ENCODE assay signal across 8 cellular contexts in genomic region chr15:41772720-41773331, GRCh38. TPM values are rescaled to one million over a fixed set of nuclear protein-coding genes. Genes with fewer than 3 reads are reported as not detected.
A peak's percentile ranks its signal among the peaks of the same experiment; 100 is the strongest.
DNase-seq lines count a peak whose midpoint lies in the region; ATAC-seq, FAIRE-seq and TF ChIP-seq lines count a peak whose summit lies in the region.

No MANE protein-coding gene starts in this region.

- peak; percentile 75 for FAIRE-seq in GM12891 (lab: Jason Lieb, UNC)

- no peak for TF ChIP-seq POLR2A in GM12891 (IDR thresholded peaks at IDR 0.05; ENCODE audit: low read depth, low read length)

- H3K4me3 ChIP-seq in AG04450 (ENCODE audit: low read depth, low read length): no peak overlapping the region

- POLR2A ChIA-PET in AG04450 (lab: Yijun Ruan, JAX): interaction anchor here (1.2 kb wide), 1 partner anchor 38 kb away, joined by 8 read pairs; no protein-coding TSS in a partner anchor

- peak; percentile 63 for DNase-seq in AG04450 (ENCODE audit: low read depth, low spot score)
- DNase-seq in GM12891 (ENCODE audit: insufficient read length, low spot score): peak; percentile 40
- DNase-seq in NCI-H345 (lab: John Stamatoyannopoulos, UW): peak; percentile 66
- DNase-seq in activated CD4-positive, alpha-beta T cell treated with anti-CD3 and anti-CD28 coated beads for 1 hour: peak; percentile 36
- peak; percentile 88 for DNase-seq in dermis blood vessel endothelial cell
- DNase-seq in lung microvascular endothelial cell (ENCODE audit: low read depth in 2 of 2): peak; percentile 85
- peak; percentile 18 to 20 for DNase-seq in stimulated activated CD8-positive, alpha-beta memory T cell treated with anti-CD3 and anti-CD28 coated beads, Interleukin-2, amount 100 ng/mL, for 1 hour (ENCODE audit: low read depth in 2 of 2)

- no peak for ATAC-seq in HG02981 (IDR thresholded peaks at IDR 0.05; ENCODE audit: unreplicated experiment)

- TF ChIP-seq CTCF in AG04450 (IDR thresholded peaks at IDR 0.05; ENCODE audit: low read depth, low read length): peak; percentile 75

- no peaks in the 10 kb centered on the region for H3K27me3 ChIP-seq in AG04450 (ENCODE audit: control insufficient read depth, insufficient read depth, low read length)

- no peaks in the 10 kb centered on the region; the same call in 1 of the 2 replicates for H3K9me3 ChIP-seq in AG04450 (ENCODE audit: control insufficient read depth, insufficient read depth, low read length)

- peak overlapping the region; percentile 49 for H3K27ac ChIP-seq in AG04450 (ENCODE audit: low read depth, low read length)

- CTCF ChIA-PET in AG04450 (lab: Charles Lee): interaction anchor here (0.6 to 13.1 kb wide), 19 partner anchors 10 to 1183 kb away, joined by 3 to 362 read pairs (median 7); no protein-coding TSS in a partner anchor

TF ChIP-seq in GM12891, 5 proteins besides CTCF, POLR2A, EP300 and RAD21:
- 0 out of 2 replicates have a peak, but pooled peaks have one; percentile 22 for TF ChIP-seq POU2F2 (IDR thresholded peaks at IDR 0.05; ENCODE audit: low read depth, low read length)
- no peak for TF ChIP-seq POLR2AphosphoS5 (IDR thresholded peaks at IDR 0.05; ENCODE audit: low read depth, low read length)
TF ChIP-seq in GM12891: peak in this region for 1.

RNA-seq across cellular contexts. Expression of gene MAPKBP1, which starts 1.5 kb away (rescaled TPM):
- polyA plus RNA-seq in AG04450 (2011; rRNA removed): 6.1 and 10.3 TPM in 2 replicates
- 30.9 and 36.5 TPM in 2 replicates for polyA minus RNA-seq in AG04450 (2011; rRNA and poly(A)+ RNA removed)
- 7.0 TPM for polyA plus RNA-seq in GM12891 (2012; ENCODE audit: low read depth, missing spikeins)
- 19.4 and 20.8 TPM in 2 replicates for total RNA-seq in dermis blood vessel endothelial cell
- total RNA-seq in lung microvascular endothelial cell: 7.1 and 8.5 TPM in 2 replicates

RNA-seq across cellular contexts. Expression of gene JMJD7, which starts 55.1 kb away (rescaled TPM):
- 5.1 and 6.9 TPM in 2 replicates for polyA plus RNA-seq in AG04450 (2011; rRNA removed)
- polyA minus RNA-seq in AG04450 (2011; rRNA and poly(A)+ RNA removed): 4.1 and 6.0 TPM in 2 replicates
- polyA plus RNA-seq in GM12891 (2012; ENCODE audit: low read depth, missing spikeins): 3.8 TPM
- 4.1 and 5.3 TPM in 2 replicates for total RNA-seq in dermis blood vessel endothelial cell
- total RNA-seq in lung microvascular endothelial cell: 1.7 and 1.8 TPM in 2 replicates

Comparison
In these comparisons a context has a peak if more than half of its experiments do, and no peak if none do; other contexts are left out.
1. DNase-seq: peak in every context shown above with its lines; median percentile 88 in dermis blood vessel endothelial cell; 85 in lung microvascular endothelial cell; 66 in NCI-H345; 63 in AG04450; 40 in GM12891; 36 in activated CD4-positive, alpha-beta T cell treated with anti-CD3 and anti-CD28 coated beads for 1 hour; 19 in stimulated activated CD8-positive, alpha-beta memory T cell treated with anti-CD3 and anti-CD28 coated beads, Interleukin-2, amount 100 ng/mL, for 1 hour.